ENCODE assay signal across 7 cellular contexts in genomic region chr7:128672927-128673517, GRCh38. TPM values are rescaled to one million over a fixed set of nuclear protein-coding genes. Genes with fewer than 3 reads are reported as not detected.
DNase-seq lines count a peak whose midpoint lies in the region; FAIRE-seq and TF ChIP-seq lines count a peak whose summit lies in the region.

No MANE protein-coding gene starts in this region.

- no peak overlapping the region for H2AFZ ChIP-seq in PC-9

- no peaks in the 10 kb centered on the region for H3K9me2 ChIP-seq in PC-9 (ENCODE audit: insufficient read depth)

- H3K27ac Mint-ChIP-seq in nephron = no peak overlapping the region

- CTCF ChIA-PET in PC-9 (lab: Charles Lee) = no interaction called here

- H3K4me1 ChIP-seq in endocrine pancreas (ENCODE audit: control insufficient read depth, insufficient read depth, low read length) = no peaks in the 10 kb centered on the region
- no peaks in the 10 kb centered on the region for H3K4me1 ChIP-seq in PC-9 (replicated peaks; ENCODE audit: insufficient read depth)

- no peaks in the 10 kb centered on the region for H3K9me3 Mint-ChIP-seq in nephron

- H3K36me3 Mint-ChIP-seq in nephron (ENCODE audit: low read depth) = no peaks in the 10 kb centered on the region

- no peaks in the 10 kb centered on the region for H3K27me3 ChIP-seq in endocrine pancreas (ENCODE audit: control insufficient read depth, insufficient read depth, low read length)
- H3K27me3 ChIP-seq in PC-9 (ENCODE audit: insufficient read depth, low read depth) = no peaks in the 10 kb centered on the region

- H3K27me3 Mint-ChIP-seq in nephron (ENCODE audit: low read depth) = no peaks in the 10 kb centered on the region

- DNase-seq in NCI-H82 (lab: John Stamatoyannopoulos, UW) (peak; percentile 70), PC-9 (no peak), urothelium cell line (ENCODE audit: low spot score) (no peak), epidermal melanocyte (ENCODE audit: insufficient read length, low spot score) (no peak)

- no peak overlapping the region for H3K27ac ChIP-seq in PC-9

- POLR2A ChIA-PET in PC-9 (lab: Charles Lee; ENCODE audit: unreplicated experiment) = no interaction called here

- peak overlapping the region; percentile 48 for H3K9ac ChIP-seq in endocrine pancreas (ENCODE audit: control insufficient read depth, insufficient read depth, low read length)

- FAIRE-seq in urothelium cell line (lab: Jason Lieb, UNC) = no peak

- no peaks in the 10 kb centered on the region for H4K20me1 ChIP-seq in PC-9 (ENCODE audit: insufficient read depth)

- H3K4me3 ChIP-seq in endocrine pancreas (ENCODE audit: control insufficient read depth, insufficient read depth, low read length) = no peak overlapping the region
- no peak overlapping the region for H3K4me3 ChIP-seq in PC-9

- H3K36me3 ChIP-seq in endocrine pancreas (ENCODE audit: control insufficient read depth, insufficient read depth, low read length) (no peaks in the 10 kb centered on the region), PC-9 (ENCODE audit: low read depth) (no peaks in the 10 kb centered on the region)

- H3K9me3 ChIP-seq in endocrine pancreas (ENCODE audit: control insufficient read depth, low read length) (no peaks in the 10 kb centered on the region), PC-9 (ENCODE audit: insufficient read depth, low read depth) (no peaks in the 10 kb centered on the region)

- no peak overlapping the region for H3K4me2 ChIP-seq in PC-9

- 0 out of 2 replicates have a peak, but pooled peaks cover 5% of the 10 kb centered on the region for H3F3A ChIP-seq in PC-9 (ENCODE audit: insufficient read depth, low read depth)

- no peak overlapping the region for H3K4me3 Mint-ChIP-seq in nephron

- TF ChIP-seq CTCF in GM12873 (IDR thresholded peaks at IDR 0.05; ENCODE audit: insufficient read depth, low read depth, low read length, missing control alignments) (peak; percentile 76), nephron (IDR thresholded peaks at IDR 0.05; ENCODE audit: unreplicated experiment in 3 of 3) (peak; percentile 42 to 48 (median 48)), PC-9 (conservative IDR thresholded peaks at IDR 0.05) (no peak)

- no peaks in the 10 kb centered on the region for H3K4me1 Mint-ChIP-seq in nephron

- no TSS peak for BruUV-seq in PC-9 (replicated peaks; lab: Mats Ljungman, UMichigan)

- H3K79me2 ChIP-seq in PC-9 (ENCODE audit: low read depth) = no peaks in the 10 kb centered on the region

- intact Hi-C loops in PC-9 (cut with micrococcal nuclease; ENCODE audit: unreplicated experiment) = no loop called here

RNA-seq across cellular contexts. Expression of gene GARIN1A, which starts 0.9 kb away (rescaled TPM):
- total RNA-seq in PC-9 (2021) = 0.57 and 0.78 TPM in 2 replicates
